17 cellular contexts compared by ENCODE assay signal in the genomic region with DNA sequence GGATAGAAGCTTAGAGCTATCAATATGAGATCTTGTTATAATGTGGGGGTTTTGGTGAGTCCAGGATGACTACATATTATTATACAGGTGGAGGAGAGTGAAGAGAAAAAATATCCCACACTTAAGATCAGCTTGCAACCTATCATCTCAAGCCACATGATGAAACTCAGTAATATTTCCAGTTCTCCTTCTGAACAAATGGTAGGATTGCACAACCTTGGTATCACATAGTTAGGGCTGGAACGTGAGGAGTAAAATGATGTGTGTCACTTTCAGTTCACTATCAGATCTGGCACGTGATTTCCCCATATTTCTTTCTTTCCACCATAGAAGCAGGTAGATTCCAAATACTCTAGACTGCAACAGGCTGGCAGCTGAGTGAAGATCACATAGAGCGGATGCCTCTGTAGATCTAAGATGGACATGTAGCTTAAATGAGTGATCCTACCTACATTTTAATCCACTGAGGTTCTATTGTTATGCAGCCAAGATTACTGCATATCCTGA.
A peak's percentile ranks its signal among the peaks of the same experiment; 100 is the strongest.
DNase-seq lines count a peak whose midpoint lies in the region; ATAC-seq and TF ChIP-seq lines count a peak whose summit lies in the region.
"Had no signal": no experiment of that assay in that cellular context is flagged by ENCODE, and none has a peak within 500 bp of the region (broad histone marks: within the 10 kb centered on the region; RNA-seq: fewer than 3 reads in every experiment).

No MANE protein-coding gene starts in this region.

- H3K9ac ChIP-seq in adipocyte (ENCODE audit: low read length), result no peak overlapping the region

- ATAC-seq in CD4-positive, alpha-beta T cell (ENCODE audit: poor library complexity), result no peak
- no peak for ATAC-seq in activated CD4-positive, CD25-positive, alpha-beta regulatory T cell treated with anti-CD3 and anti-CD28 coated beads, Interleukin-2, amount 50 U/mL, for 24 hours
- no peak for ATAC-seq in GM23338
- ATAC-seq in HG03175 (IDR thresholded peaks at IDR 0.05; ENCODE audit: unreplicated experiment), result no peak
- ATAC-seq: CD8-positive, alpha-beta T cell had no signal

- no peak overlapping the region for H3K4me3 Mint-ChIP-seq in CD4-positive, alpha-beta T cell
- no peak overlapping the region for H3K4me3 Mint-ChIP-seq in GM23338
- H3K4me3 Mint-ChIP-seq: CD8-positive, alpha-beta T cell; IgD-negative memory B cell had no signal

- H3K9me2 ChIP-seq in GM23338 (ENCODE audit: insufficient read depth), result no peaks in the 10 kb centered on the region

- H4K20me1 ChIP-seq in GM23338 (replicated peaks; ENCODE audit: insufficient read depth), result no peaks in the 10 kb centered on the region

- POLR2A ChIA-PET in CD4-positive, alpha-beta T cell (lab: Charles Lee), result no interaction called here

- H3K79me2 ChIP-seq in GM23338 (replicated peaks; ENCODE audit: insufficient read depth), result no peaks in the 10 kb centered on the region

- no peak overlapping the region for H3K27ac ChIP-seq in CD4-positive, alpha-beta T cell (ENCODE audit: low read depth, low read length)
- no peak overlapping the region for H3K27ac ChIP-seq in GM23338 (ENCODE audit: low read depth)
- H3K27ac ChIP-seq: SJCRH30 had no signal

- peak overlapping the region; percentile 9 for H3K4me3 ChIP-seq in adipocyte (ENCODE audit: low read length)
- H3K4me3 ChIP-seq in skeletal muscle cell (ENCODE audit: low read depth, low read length), result no peak overlapping the region
- no peak overlapping the region for H3K4me3 ChIP-seq in GM23338
- H3K4me3 ChIP-seq: SJCRH30 had no signal

- DNase-seq in MV-4-11 (lab: John Stamatoyannopoulos, UW), result peak; percentile 87
- DNase-seq in adipocyte (ENCODE audit: low read depth), result peak; percentile 54
- DNase-seq in fibroblast of gingiva (ENCODE audit: low read depth), result peak; percentile 19
- DNase-seq in skeletal muscle cell (ENCODE audit: low read depth), result peak; percentile 19
- no peak for DNase-seq in CD4-positive, alpha-beta T cell
- DNase-seq in GM23338 (ENCODE audit: low spot score), result no peak
- DNase-seq: BE2C; CD8-positive, alpha-beta T cell; HCEC 1CT; NCI-H1105; NCI-H1694 treated with DMSO at 0.1 percent for 48 hours; NCI-H446; SJCRH30; SW 1271 had no signal

- no peaks in the 10 kb centered on the region for H3F3A ChIP-seq in GM23338 (replicated peaks; ENCODE audit: low read depth)

- H3K27ac Mint-ChIP-seq in CD4-positive, alpha-beta T cell, result no peak overlapping the region
- no peak overlapping the region for H3K27ac Mint-ChIP-seq in GM23338
- H3K27ac Mint-ChIP-seq: CD8-positive, alpha-beta T cell; IgD-negative memory B cell had no signal

- TF ChIP-seq CTCF in CD4-positive, alpha-beta T cell (IDR thresholded peaks at IDR 0.05), result no peak
- no peak for TF ChIP-seq CTCF in GM23338 (conservative IDR thresholded peaks at IDR 0.05; ENCODE audit: low read depth in 2 of 2)

- no peak overlapping the region for H2AFZ ChIP-seq in GM23338

- no peak overlapping the region for H3K4me2 ChIP-seq in GM23338

- H3K4me1 ChIP-seq in adipocyte (ENCODE audit: control insufficient read depth, insufficient read depth, low read length) (peaks cover 15% of the 10 kb centered on the region), GM23338 (ENCODE audit: insufficient read depth) (no peaks in the 10 kb centered on the region; the same call in 1 of the 2 replicates)
- H3K4me1 ChIP-seq: BE2C, SJCRH30 had no signal

- H3K9me3 ChIP-seq in adipocyte (ENCODE audit: control insufficient read depth, low read length), result no peaks in the 10 kb centered on the region
- no peaks in the 10 kb centered on the region for H3K9me3 ChIP-seq in CD4-positive, alpha-beta T cell (ENCODE audit: control insufficient read depth, low read length)
- H3K9me3 ChIP-seq: BE2C had no signal

- no peaks in the 10 kb centered on the region for H3K27me3 Mint-ChIP-seq in CD4-positive, alpha-beta T cell
- H3K27me3 Mint-ChIP-seq in GM23338 (ENCODE audit: insufficient read depth, low read depth, poor library complexity), result no peaks in the 10 kb centered on the region
- H3K27me3 Mint-ChIP-seq: IgD-negative memory B cell had no signal

- CTCF ChIA-PET in CD4-positive, alpha-beta T cell (lab: Charles Lee), result no interaction called here

- H3K36me3 Mint-ChIP-seq in CD4-positive, alpha-beta T cell (ENCODE audit: low read depth), result no peaks in the 10 kb centered on the region
- H3K36me3 Mint-ChIP-seq in GM23338 (ENCODE audit: low read depth), result no peaks in the 10 kb centered on the region
- H3K36me3 Mint-ChIP-seq: CD8-positive, alpha-beta T cell had no signal

- H3K4me1 Mint-ChIP-seq in CD4-positive, alpha-beta T cell (ENCODE audit: low read depth), result no peaks in the 10 kb centered on the region
- peaks cover 3% of the 10 kb centered on the region; the same call in 1 of the 3 replicates for H3K4me1 Mint-ChIP-seq in GM23338
- H3K4me1 Mint-ChIP-seq: IgD-negative memory B cell had no signal

- H3K27me3 ChIP-seq in adipocyte (replicated peaks; ENCODE audit: control insufficient read depth, insufficient read depth, low read length) (no peaks in the 10 kb centered on the region), GM23338 (ENCODE audit: insufficient read depth) (no peaks in the 10 kb centered on the region)
- no peaks in the 10 kb centered on the region for H3K27me3 ChIP-seq in CD4-positive, alpha-beta T cell (ENCODE audit: control insufficient read depth, insufficient read depth, low read length)
- H3K27me3 ChIP-seq: BE2C, SJCRH30 had no signal

- no peaks in the 10 kb centered on the region for H3K9me3 Mint-ChIP-seq in CD4-positive, alpha-beta T cell
- no peaks in the 10 kb centered on the region; the same call in 2 of the 3 replicates for H3K9me3 Mint-ChIP-seq in GM23338
- H3K9me3 Mint-ChIP-seq: CD8-positive, alpha-beta T cell had no signal

- intact Hi-C loops in CD4-positive, alpha-beta T cell (cut with DNase I, micrococcal nuclease), result no loop called here

- H3K36me3 ChIP-seq in adipocyte (ENCODE audit: control insufficient read depth, insufficient read depth, low read length, severe bottlenecking), result no peaks in the 10 kb centered on the region
- no peaks in the 10 kb centered on the region for H3K36me3 ChIP-seq in GM23338 (ENCODE audit: insufficient read depth)
- H3K36me3 ChIP-seq: BE2C, SJCRH30 had no signal

TF ChIP-seq in GM23338, 12 proteins besides CTCF, POLR2A, EP300 and RAD21:
- no peak for TF ChIP-seq ZNF331 (CRISPR knock-in tag; IDR thresholded peaks at IDR 0.05; ENCODE audit: low read depth)
- TF ChIP-seq, protein P1, sequence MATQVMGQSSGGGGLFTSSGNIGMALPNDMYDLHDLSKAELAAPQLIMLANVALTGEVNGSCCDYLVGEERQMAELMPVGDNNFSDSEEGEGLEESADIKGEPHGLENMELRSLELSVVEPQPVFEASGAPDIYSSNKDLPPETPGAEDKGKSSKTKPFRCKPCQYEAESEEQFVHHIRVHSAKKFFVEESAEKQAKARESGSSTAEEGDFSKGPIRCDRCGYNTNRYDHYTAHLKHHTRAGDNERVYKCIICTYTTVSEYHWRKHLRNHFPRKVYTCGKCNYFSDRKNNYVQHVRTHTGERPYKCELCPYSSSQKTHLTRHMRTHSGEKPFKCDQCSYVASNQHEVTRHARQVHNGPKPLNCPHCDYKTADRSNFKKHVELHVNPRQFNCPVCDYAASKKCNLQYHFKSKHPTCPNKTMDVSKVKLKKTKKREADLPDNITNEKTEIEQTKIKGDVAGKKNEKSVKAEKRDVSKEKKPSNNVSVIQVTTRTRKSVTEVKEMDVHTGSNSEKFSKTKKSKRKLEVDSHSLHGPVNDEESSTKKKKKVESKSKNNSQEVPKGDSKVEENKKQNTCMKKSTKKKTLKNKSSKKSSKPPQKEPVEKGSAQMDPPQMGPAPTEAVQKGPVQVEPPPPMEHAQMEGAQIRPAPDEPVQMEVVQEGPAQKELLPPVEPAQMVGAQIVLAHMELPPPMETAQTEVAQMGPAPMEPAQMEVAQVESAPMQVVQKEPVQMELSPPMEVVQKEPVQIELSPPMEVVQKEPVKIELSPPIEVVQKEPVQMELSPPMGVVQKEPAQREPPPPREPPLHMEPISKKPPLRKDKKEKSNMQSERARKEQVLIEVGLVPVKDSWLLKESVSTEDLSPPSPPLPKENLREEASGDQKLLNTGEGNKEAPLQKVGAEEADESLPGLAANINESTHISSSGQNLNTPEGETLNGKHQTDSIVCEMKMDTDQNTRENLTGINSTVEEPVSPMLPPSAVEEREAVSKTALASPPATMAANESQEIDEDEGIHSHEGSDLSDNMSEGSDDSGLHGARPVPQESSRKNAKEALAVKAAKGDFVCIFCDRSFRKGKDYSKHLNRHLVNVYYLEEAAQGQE (IDR thresholded peaks at IDR 0.05; ENCODE audit: unreplicated experiment), result no peak
- no peak for TF ChIP-seq EZH2 (IDR thresholded peaks at IDR 0.05; ENCODE audit: low read depth, unreplicated experiment)
- no peak for TF ChIP-seq POLR2AphosphoS5 (IDR thresholded peaks at IDR 0.05; ENCODE audit: low read depth)
- no peak for TF ChIP-seq EZH2phosphoT487 (IDR thresholded peaks at IDR 0.05; ENCODE audit: unreplicated experiment)

Comparison
In these comparisons a context has a peak if more than half of its experiments do, and no peak if none do; other contexts are left out.
1. DNase-seq: peak in MV-4-11 (single experiment), adipocyte (single experiment), fibroblast of gingiva (single experiment) and skeletal muscle cell (single experiment); none in CD4-positive, alpha-beta T cell (0 of 10) and GM23338 (single experiment).